10 cellular contexts compared by ENCODE assay signal in genomic region chr1:7479544-7479943, GRCh38.
"Had no signal": no experiment of that assay in that cellular context is flagged by ENCODE, and none has a peak within 500 bp of the region (broad histone marks: within the 10 kb centered on the region; RNA-seq: fewer than 3 reads in every experiment).

No MANE protein-coding gene starts in this region.

- H3K4me3 ChIP-seq: pancreas had no signal

- H3K36me3 ChIP-seq: heart left ventricle, pancreas had no signal

- H3K27me3 ChIP-seq: heart left ventricle, pancreas had no signal

- H3K27ac ChIP-seq: pancreas, VCaP had no signal

- H3K4me1 ChIP-seq: pancreas had no signal

- ATAC-seq: stimulated activated naive CD8-positive, alpha-beta T cell treated with anti-CD3 and anti-CD28 coated beads, Interleukin-15, amount 100 ng/mL, for 72 hours; T-cell had no signal

- H3K9me3 ChIP-seq: heart left ventricle, pancreas had no signal

- DNase-seq: activated CD4-positive, alpha-beta memory T cell treated with anti-CD3 and anti-CD28 coated beads, Interleukin-2, amount 10 ng/mL, durations not matched to agents 7 days and 5 days; activated gamma-delta T cell treated with Interleukin-2 at 50 U/mL for 16 hours; effector CD4-positive, alpha-beta T cell; stimulated activated CD4-positive, alpha-beta T cell treated with anti-CD3 and anti-CD28 coated beads, Interleukin-4, amount 100 ng/mL, for 4 hours; stimulated activated naive CD8-positive, alpha-beta T cell treated with anti-CD3 and anti-CD28 coated beads, Interleukin-15, amount 100 ng/mL, for 72 hours; T-cell; T1000 had no signal
